In genomic region chr1:15954316-15954715, GRCh38 we compare ENCODE assay signal across 13 cellular contexts. TPM values are rescaled to one million over a fixed set of nuclear protein-coding genes. Genes with fewer than 3 reads are reported as not detected.
A peak's percentile ranks its signal among the peaks of the same experiment; 100 is the strongest.
DNase-seq lines count a peak whose midpoint lies in the region; FAIRE-seq and TF ChIP-seq lines count a peak whose summit lies in the region.
"Had no signal": no experiment of that assay in that cellular context is flagged by ENCODE, and none has a peak within 500 bp of the region (broad histone marks: within the 10 kb centered on the region; RNA-seq: fewer than 3 reads in every experiment).

No MANE protein-coding gene starts in this region.

- intact Hi-C loops in CD14-positive monocyte (cut with micrococcal nuclease) = no loop called here
- intact Hi-C loops in endothelial cell of umbilical vein (cut with micrococcal nuclease) = no loop called here
- intact Hi-C loops in Calu3 (cut with micrococcal nuclease; ENCODE audit: unreplicated experiment) = no loop called here

- H3K4me2 ChIP-seq in endothelial cell of umbilical vein (ENCODE audit: insufficient read depth, low read length) (peak overlapping the region; percentile 52), trophoblast cell (ENCODE audit: low read length) (no peak overlapping the region)

- H4K8ac ChIP-seq in trophoblast cell (ENCODE audit: low read depth, low read length) = no peak overlapping the region

- no peak overlapping the region for H4K91ac ChIP-seq in trophoblast cell (ENCODE audit: low read depth, low read length)

- peaks cover 30 to 46% of the 10 kb centered on the region in 2 donors for H3K36me3 Mint-ChIP-seq in CD14-positive monocyte
- peaks cover 29% of the 10 kb centered on the region for H3K36me3 Mint-ChIP-seq in Calu3 (ENCODE audit: insufficient read depth, unreplicated experiment)

- no peak overlapping the region for H2BK12ac ChIP-seq in trophoblast cell (ENCODE audit: low read length)

- POLR2A ChIA-PET in endothelial cell of umbilical vein (lab: Charles Lee) = interaction anchor here (0.6 kb wide), 1 partner anchor 18 kb away, joined by 3 read pairs; no protein-coding TSS in a partner anchor

- H3K27me3 ChIP-seq in HUES48 (ENCODE audit: control insufficient read depth, insufficient read depth, low read length) (no peaks in the 10 kb centered on the region), endothelial cell of umbilical vein (ENCODE audit: control insufficient read depth in 2 of 2, insufficient read depth in 2 of 2, low read length in 2 of 2) (no peaks in the 10 kb centered on the region), trophoblast cell (ENCODE audit: insufficient read depth, low read length) (no peaks in the 10 kb centered on the region)
- H3K27me3 ChIP-seq: gastroesophageal sphincter had no signal

- no peak overlapping the region for H3K14ac ChIP-seq in trophoblast cell (ENCODE audit: low read length)

- no peak overlapping the region for H3K4me3 Mint-ChIP-seq in CD14-positive monocyte
- H3K4me3 Mint-ChIP-seq in Calu3 (ENCODE audit: low read depth, unreplicated experiment) = no peak overlapping the region
- H3K4me3 Mint-ChIP-seq: activated B cell treated with CpG ODN at 0.5 μM for 24 hours, immature natural killer cell had no signal

- peak overlapping the region; percentile 6 for H3K27ac ChIP-seq in HUES48 (ENCODE audit: low read depth, low read length)
- H3K27ac ChIP-seq in endothelial cell of umbilical vein (ENCODE audit: insufficient read depth, low read depth, low read length) = peak overlapping the region; percentile 75
- H3K27ac ChIP-seq in trophoblast cell (ENCODE audit: low read depth, low read length) = peak overlapping the region; percentile 27

- CTCF ChIA-PET in endothelial cell of umbilical vein (lab: Charles Lee) (interaction anchor here (0.7 to 1.1 kb wide), 3 partner anchors 12 to 162 kb away, joined by 3 to 4 read pairs (median 4); no protein-coding TSS in a partner anchor), Calu3 (lab: Charles Lee) (no interaction called here)

- H3K4me3 ChIP-seq in HUES48 (ENCODE audit: low read depth, low read length) (no peak overlapping the region), endothelial cell of umbilical vein (replicated peaks in 1 of 3; ENCODE audit: insufficient read depth in 1 of 3, low read depth in 1 of 3, low read length in 3 of 3) (no peak overlapping the region), trophoblast cell (ENCODE audit: low read depth, low read length) (no peak overlapping the region)
- H3K4me3 ChIP-seq: gastroesophageal sphincter had no signal

- peaks cover 61% of the 10 kb centered on the region for H3K79me2 ChIP-seq in endothelial cell of umbilical vein (ENCODE audit: control insufficient read depth, insufficient read depth, low read length)
- H3K79me2 ChIP-seq in trophoblast cell (ENCODE audit: control insufficient read depth, insufficient read depth, low read length, poor library complexity) = peaks cover 2% of the 10 kb centered on the region

- no peak overlapping the region for H2BK120ac ChIP-seq in trophoblast cell (ENCODE audit: insufficient read depth, low read length, poor library complexity)

- DNase-seq in CD14-positive monocyte (ENCODE audit: low spot score) (no peak), endothelial cell of umbilical vein (ENCODE audit: low read depth, low spot score) (no peak), trophoblast cell (peak; percentile 65 to 92), Calu3 (no peak), A172 (ENCODE audit: low spot score) (no peak), NCI-H146 (lab: John Stamatoyannopoulos, UW) (no peak)
- DNase-seq in stimulated activated CD4-positive, alpha-beta T cell treated with anti-CD3 and anti-CD28 coated beads, Interleukin-4, amount 100 ng/mL, for 1 hour = no peak
- DNase-seq: activated B cell treated with CpG ODN at 0.5 μM for 24 hours, Caco-2, immature natural killer cell had no signal

- H4K20me1 ChIP-seq in endothelial cell of umbilical vein (replicated peaks; ENCODE audit: control insufficient read depth, extremely low read depth, insufficient read depth, low read length) = no peaks in the 10 kb centered on the region

- H3K9ac ChIP-seq in HUES48 (ENCODE audit: low read depth, low read length) (no peak overlapping the region), endothelial cell of umbilical vein (replicated peaks; ENCODE audit: extremely low read depth, insufficient read depth, low read length) (no peak overlapping the region), trophoblast cell (ENCODE audit: low read length) (no peak overlapping the region)

- no peak overlapping the region for H4K12ac ChIP-seq in trophoblast cell (ENCODE audit: low read depth, low read length)

- H3K4ac ChIP-seq in trophoblast cell (ENCODE audit: low read depth, low read length) = no peak overlapping the region

- FAIRE-seq in endothelial cell of umbilical vein (lab: Jason Lieb, UNC) = no peak

- no peaks in the 10 kb centered on the region for H3K36me3 ChIP-seq in HUES48 (ENCODE audit: control insufficient read depth, insufficient read depth, low read length)
- no peaks in the 10 kb centered on the region for H3K36me3 ChIP-seq in endothelial cell of umbilical vein (ENCODE audit: control insufficient read depth in 2 of 2, extremely low read depth in 1 of 2, insufficient read depth in 2 of 2, low read length in 2 of 2)
- peaks cover 3 to 7% of the 10 kb centered on the region in 2 experiments for H3K36me3 ChIP-seq in trophoblast cell (ENCODE audit: control insufficient read depth in 1 of 2, insufficient read depth in 2 of 2, low read length in 2 of 2)

- H3K4me1 ChIP-seq in HUES48 (ENCODE audit: control insufficient read depth, insufficient read depth, low read length) (peaks cover 26% of the 10 kb centered on the region), endothelial cell of umbilical vein (ENCODE audit: control insufficient read depth, extremely low read depth, insufficient read depth, low read length) (peaks cover 78% of the 10 kb centered on the region), trophoblast cell (ENCODE audit: control insufficient read depth in 1 of 2, insufficient read depth in 2 of 2, low read length in 2 of 2) (peaks cover 19 to 34% of the 10 kb centered on the region in 2 experiments)

- H3K79me1 ChIP-seq in trophoblast cell (ENCODE audit: low read length) = peaks cover 4% of the 10 kb centered on the region

- no peaks in the 10 kb centered on the region for H3K9me3 ChIP-seq in HUES48 (ENCODE audit: control insufficient read depth, insufficient read depth, low read length)
- no peaks in the 10 kb centered on the region for H3K9me3 ChIP-seq in endothelial cell of umbilical vein (replicated peaks; ENCODE audit: control insufficient read depth, insufficient read depth, low read length)
- H3K9me3 ChIP-seq in trophoblast cell (ENCODE audit: insufficient read depth, low read depth, low read length) = no peaks in the 10 kb centered on the region
- H3K9me3 ChIP-seq: Caco-2, gastroesophageal sphincter had no signal

- peaks cover 0 to 2% (median 0%) of the 10 kb centered on the region in 7 donors for H3K9me3 Mint-ChIP-seq in CD14-positive monocyte
- no peaks in the 10 kb centered on the region for H3K9me3 Mint-ChIP-seq in Calu3 (ENCODE audit: low read depth, unreplicated experiment)
- H3K9me3 Mint-ChIP-seq: activated B cell treated with CpG ODN at 0.5 μM for 24 hours, immature natural killer cell had no signal

- H3K4me1 Mint-ChIP-seq in CD14-positive monocyte = peaks cover 67% of the 10 kb centered on the region
- H3K4me1 Mint-ChIP-seq in Calu3 (ENCODE audit: low read depth, unreplicated experiment) = peaks cover 8% of the 10 kb centered on the region

- no peak overlapping the region for H2BK5ac ChIP-seq in trophoblast cell (ENCODE audit: low read depth, low read length, poor library complexity)

- no peak overlapping the region for H3K18ac ChIP-seq in trophoblast cell (ENCODE audit: low read length)

- BruUV-seq in endothelial cell of umbilical vein (replicated peaks; lab: Mats Ljungman, UMichigan) (no TSS peak), Calu3 (replicated peaks; lab: Mats Ljungman, UMichigan) (no TSS peak)

- H2AFZ ChIP-seq in endothelial cell of umbilical vein (ENCODE audit: low read depth, low read length) (no peak overlapping the region), trophoblast cell (ENCODE audit: insufficient read depth, low read length, poor library complexity) (no peak overlapping the region)

- dilution Hi-C loops in endothelial cell of umbilical vein (cut with MboI; ENCODE audit: extremely low pct_ligation_motif_present, low sequenced_read_pairs) = no loop called here

- H3K9me1 ChIP-seq in endothelial cell of umbilical vein (replicated peaks; ENCODE audit: control insufficient read depth, extremely low read depth, insufficient read depth, low read length) = no peaks in the 10 kb centered on the region

- H3K27me3 Mint-ChIP-seq in CD14-positive monocyte (ENCODE audit: low read depth in 3 of 3) (no peaks in the 10 kb centered on the region), Calu3 (ENCODE audit: unreplicated experiment) (no peaks in the 10 kb centered on the region)
- H3K27me3 Mint-ChIP-seq: activated B cell treated with CpG ODN at 0.5 μM for 24 hours, progenitor cell of endocrine pancreas had no signal

- H3K23ac ChIP-seq in trophoblast cell (ENCODE audit: low read length) = no peak overlapping the region

- no peak overlapping the region for H2AK5ac ChIP-seq in trophoblast cell (ENCODE audit: low read length)

- TF ChIP-seq POLR2A in endothelial cell of umbilical vein (IDR thresholded peaks at IDR 0.05; ENCODE audit: low read depth, low read length) = no peak

- H3K27ac Mint-ChIP-seq in CD14-positive monocyte (peak overlapping the region; percentile 4 to 91 (median 38)), Calu3 (ENCODE audit: unreplicated experiment) (no peak overlapping the region)
- H3K27ac Mint-ChIP-seq: activated B cell treated with CpG ODN at 0.5 μM for 24 hours, progenitor cell of endocrine pancreas had no signal

- no CpG with 5 or more reads among the region's 3 CpGs for WGBS in trophoblast cell (ENCODE audit: extremely low coverage, insufficient coverage, insufficient read length)

- no peak for TF ChIP-seq CTCF in CD14-positive monocyte (IDR thresholded peaks at IDR 0.05)
- TF ChIP-seq CTCF in endothelial cell of umbilical vein (IDR thresholded peaks at IDR 0.05; ENCODE audit: extremely low read depth in 1 of 2, insufficient read depth in 1 of 2, low read depth in 1 of 2, low read length in 2 of 2) = no peak
- no peak for TF ChIP-seq CTCF in Calu3 (IDR thresholded peaks at IDR 0.05; ENCODE audit: unreplicated experiment)

RNA-seq across cellular contexts. Expression of gene ZBTB17, which starts 21.6 kb away (rescaled TPM):
- 1 to 10 TPM; 2.8 to 7.6 TPM for polyA plus RNA-seq in CD14-positive monocyte
- total RNA-seq in endothelial cell of umbilical vein = 38.5 and 43.9 TPM in 2 replicates
- 72.7 and 76.2 TPM in 2 replicates for polyA plus RNA-seq in endothelial cell of umbilical vein
- polyA plus RNA-seq in endothelial cell of umbilical vein (2011; cell fraction: cytosol; rRNA removed) = 42.3 and 47.8 TPM in 2 replicates
- polyA plus RNA-seq in endothelial cell of umbilical vein (2011; cell fraction: nucleus; rRNA removed) = 226 and 245 TPM in 2 replicates
- polyA plus RNA-seq in endothelial cell of umbilical vein (2012) = 27.1 and 29.9 TPM in 2 replicates
- 55.6 and 66.1 TPM in 2 replicates for polyA minus RNA-seq in endothelial cell of umbilical vein
- 16.0 TPM for polyA minus RNA-seq in endothelial cell of umbilical vein (2011; cell fraction: cytosol; rRNA and poly(A)+ RNA removed)
- 49.6 and 75.2 TPM in 2 replicates for polyA minus RNA-seq in endothelial cell of umbilical vein (2011; cell fraction: nucleus; rRNA and poly(A)+ RNA removed)
- 28.3 and 29.2 TPM in 2 replicates for polyA plus RNA-seq in trophoblast cell (2013)
- 22.1 and 26.6 TPM in 2 replicates for total RNA-seq in Calu3 (2022)
- total RNA-seq in A172 (2014; rRNA removed; shearing (Covaris generic)) = 23.8 and 25.1 TPM in 2 replicates

RNA-seq across cellular contexts. Expression of gene SRARP, which starts 49.7 kb away (rescaled TPM):
- polyA plus RNA-seq in CD14-positive monocyte = not detected
- total RNA-seq in endothelial cell of umbilical vein = not detected in 2 replicates
- not detected in 2 replicates for polyA plus RNA-seq in endothelial cell of umbilical vein
- polyA plus RNA-seq in endothelial cell of umbilical vein (2011; cell fraction: cytosol; rRNA removed) = not detected in 2 replicates
- not detected in 2 replicates for polyA plus RNA-seq in endothelial cell of umbilical vein (2011; cell fraction: nucleus; rRNA removed)
- not detected in 2 replicates for polyA plus RNA-seq in endothelial cell of umbilical vein (2012)
- polyA minus RNA-seq in endothelial cell of umbilical vein = not detected in 2 replicates
- polyA minus RNA-seq in endothelial cell of umbilical vein (2011; cell fraction: cytosol; rRNA and poly(A)+ RNA removed) = not detected
- not detected in 2 replicates for polyA minus RNA-seq in endothelial cell of umbilical vein (2011; cell fraction: nucleus; rRNA and poly(A)+ RNA removed)
- polyA plus RNA-seq in trophoblast cell (2013) = not detected in 2 replicates
- not detected in 2 replicates for total RNA-seq in Calu3 (2022)
- total RNA-seq in A172 (2014; rRNA removed; shearing (Covaris generic)) = not detected in 2 replicates
- total RNA-seq: activated B cell treated with CpG ODN at 0.5 μM for 24 hours, gastroesophageal sphincter, progenitor cell of endocrine pancreas had no signal
- polyA plus RNA-seq: immature natural killer cell had no signal

Comparison
In these comparisons a context has a peak if more than half of its experiments do, and no peak if none do; other contexts are left out.
1. DNase-seq: peak in trophoblast cell (2 of 2); none in CD14-positive monocyte (single experiment), endothelial cell of umbilical vein (single experiment), Calu3 (single experiment), A172 (single experiment), NCI-H146 (single experiment) and stimulated activated CD4-positive, alpha-beta T cell treated with anti-CD3 and anti-CD28 coated beads, Interleukin-4, amount 100 ng/mL, for 1 hour (single experiment).
2. H3K27ac ChIP-seq: peak in every context shown above with its lines; median percentile 75 in endothelial cell of umbilical vein; 27 in trophoblast cell; 6 in HUES48.